Comparison of ENCODE assay signal across 1 cellular context in the genomic region with DNA sequence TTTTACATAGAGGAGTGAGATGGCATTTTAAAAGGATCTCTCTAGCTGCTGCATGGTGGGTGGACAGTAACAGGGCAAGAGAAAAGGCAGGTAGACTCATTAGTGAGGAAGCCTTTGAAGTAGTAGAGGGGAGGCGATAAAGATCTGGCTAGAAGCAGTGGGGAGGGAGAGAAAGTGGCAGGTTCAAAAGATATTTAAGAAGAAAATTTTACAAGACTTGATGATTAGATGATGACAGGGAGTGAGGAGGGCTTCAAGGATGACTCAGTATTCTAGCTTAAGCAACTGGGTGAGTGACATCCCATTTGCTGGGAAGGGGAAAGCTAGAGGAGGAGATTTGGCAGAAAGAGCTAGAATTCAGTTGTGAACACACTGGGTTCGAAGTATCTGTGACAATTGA.
TF ChIP-seq lines count a peak whose summit lies in the region.

No MANE protein-coding gene starts in this region.

TF ChIP-seq in GM23338, 12 proteins besides CTCF, POLR2A, EP300 and RAD21 (continued from another document):
- no peak for TF ChIP-seq REST (IDR thresholded peaks at IDR 0.05; ENCODE audit: unreplicated experiment)
- no peak for TF ChIP-seq ZNF331 (CRISPR knock-in tag; IDR thresholded peaks at IDR 0.05; ENCODE audit: low read depth)
- TF ChIP-seq JUNB (IDR thresholded peaks at IDR 0.05; ENCODE audit: unreplicated experiment), result no peak
- TF ChIP-seq CREB1 (CRISPR knock-in tag; IDR thresholded peaks at IDR 0.05; ENCODE audit: low read depth), result no peak
- TF ChIP-seq EZH2 (IDR thresholded peaks at IDR 0.05; ENCODE audit: low read depth, unreplicated experiment), result no peak
- no peak for TF ChIP-seq ZNF462 (CRISPR knock-in tag; IDR thresholded peaks at IDR 0.05)
- no peak for TF ChIP-seq STAT1 (IDR thresholded peaks at IDR 0.05; ENCODE audit: unreplicated experiment)
- TF ChIP-seq EZH2phosphoT487 (IDR thresholded peaks at IDR 0.05; ENCODE audit: unreplicated experiment), result no peak
- TF ChIP-seq POLR2AphosphoS5 (IDR thresholded peaks at IDR 0.05; ENCODE audit: low read depth), result no peak
